Comparison of ENCODE assay signal across 30 cellular contexts in genomic region chr2:238701066-238701906, GRCh38.
DNase-seq lines count a peak whose midpoint lies in the region; ATAC-seq and TF ChIP-seq lines count a peak whose summit lies in the region.
"Had no signal": no experiment of that assay in that cellular context is flagged by ENCODE, and none has a peak within 500 bp of the region (broad histone marks: within the 10 kb centered on the region; RNA-seq: fewer than 3 reads in every experiment).

No MANE protein-coding gene starts in this region.

- WGBS in upper lobe of left lung, 2 donors = 67 to 78% methylated on average over 19 to 20 of the region's 20 CpGs

- H3K9me3 ChIP-seq in lower lobe of right lung (no peaks in the 10 kb centered on the region), upper lobe of left lung (no peaks in the 10 kb centered on the region)
- H3K9me3 ChIP-seq: A549, breast epithelium, heart left ventricle, spleen, thoracic aorta, vagina had no signal

- peak overlapping the region; percentile 80 for H3K27ac ChIP-seq in lower lobe of right lung
- H3K27ac ChIP-seq in upper lobe of left lung = peak overlapping the region in 3 of 4 donors; percentile 53 to 89 (median 78)
- H3K27ac ChIP-seq: breast epithelium, spleen, thoracic aorta, vagina had no signal

- intact Hi-C loops in lower lobe of right lung (cut with DNase I) = no loop called here

- TF ChIP-seq EP300 in upper lobe of left lung (IDR thresholded peaks at IDR 0.05) = no peak

- H3K4me3 ChIP-seq in lower lobe of right lung (no peak overlapping the region), upper lobe of left lung (no peak overlapping the region)
- H3K4me3 ChIP-seq: A549, breast epithelium, heart left ventricle, spleen, thoracic aorta, vagina had no signal

- no peak for TF ChIP-seq POLR2A in upper lobe of left lung (IDR thresholded peaks at IDR 0.05)

- H3K4me1 ChIP-seq in lower lobe of right lung (peaks cover 24% of the 10 kb centered on the region), upper lobe of left lung (peaks cover 0 to 17% (median 10%) of the 10 kb centered on the region in 4 donors)
- H3K4me1 ChIP-seq: A549, breast epithelium, spleen had no signal

- ATAC-seq in lower lobe of right lung (no peak), upper lobe of left lung (ENCODE audit: low FRiP score in 2 of 2) (no peak), GM19467 (IDR thresholded peaks at IDR 0.05; ENCODE audit: unreplicated experiment) (no peak), HG02884 (IDR thresholded peaks at IDR 0.05; ENCODE audit: unreplicated experiment) (no peak)
- ATAC-seq: activated CD4-positive, CD25-positive, alpha-beta regulatory T cell treated with anti-CD3 and anti-CD28 coated beads, Interleukin-2, amount 50 U/mL, for 24 hours; activated naive CD4-positive, alpha-beta T cell treated with anti-CD3 and anti-CD28 coated beads, Interleukin-2, amount 50 U/mL, for 72 hours; effector memory CD8-positive, alpha-beta T cell; SK-N-SH treated with all-trans-retinoic acid at 6 μM for 48 hours; stimulated activated naive CD8-positive, alpha-beta T cell treated with anti-CD3 and anti-CD28 coated beads, Interleukin-15, Interleukin-2, amounts not matched to agents 100 U/mL and 50 U/mL, for 24 hours had no signal

- no peaks in the 10 kb centered on the region for H3K36me3 ChIP-seq in lower lobe of right lung
- no peaks in the 10 kb centered on the region for H3K36me3 ChIP-seq in upper lobe of left lung
- H3K36me3 ChIP-seq: breast epithelium, heart left ventricle, spleen, thoracic aorta, vagina had no signal

- H3K27me3 ChIP-seq in lower lobe of right lung (ENCODE audit: low read depth) = no peaks in the 10 kb centered on the region
- no peaks in the 10 kb centered on the region for H3K27me3 ChIP-seq in upper lobe of left lung
- H3K27me3 ChIP-seq: breast epithelium, heart left ventricle, spleen, vagina had no signal

- DNase-seq in activated CD8-positive, alpha-beta memory T cell treated with anti-CD3 and anti-CD28 coated beads, Interleukin-2, amount 50 U/mL, for 48 hours = peak; percentile 32
- DNase-seq in activated CD8-positive, alpha-beta memory T cell treated with anti-CD3 and anti-CD28 coated beads, Interleukin-2, amount 50 U/mL, for 4 hours = no peak
- DNase-seq in NCI-H524 treated with DMSO at 0.1 percent for 48 hours (lab: John Stamatoyannopoulos, UW) (peak; percentile 15), lower lobe of right lung (no peak), upper lobe of left lung (no peak), cerebellum (ENCODE audit: low spot score) (no peak)
- DNase-seq: activated CD4-positive, alpha-beta memory T cell treated with anti-CD3 and anti-CD28 coated beads, Interleukin-2, amount 10 ng/mL, durations not matched to agents 7 days and 5 days; anterior cingulate cortex; CD4-positive, alpha-beta memory T cell; effector memory CD8-positive, alpha-beta T cell; EL; erythroblast; HFFc6; NCI-H146; NCI-H510A; NK-92 treated with Interleukin-12 subunit alpha and Interleukin-12 subunit beta, amount 100 ng/mL, for 24 hours; right cardiac atrium; spleen; stimulated activated CD4-positive, alpha-beta T cell treated with anti-CD3 and anti-CD28 coated beads, Interleukin-2, amount 100 ng/mL, for 24 hours; stimulated activated naive CD8-positive, alpha-beta T cell treated with anti-CD3 and anti-CD28 coated beads, Interleukin-15, Interleukin-2, amounts not matched to agents 100 U/mL and 50 U/mL, for 24 hours had no signal

- TF ChIP-seq CTCF in lower lobe of right lung (IDR thresholded peaks at IDR 0.05) (no peak), upper lobe of left lung (IDR thresholded peaks at IDR 0.05) (no peak)

Comparison
In these comparisons a context has a peak if more than half of its experiments do, and no peak if none do; other contexts are left out.
1. DNase-seq: peak in activated CD8-positive, alpha-beta memory T cell treated with anti-CD3 and anti-CD28 coated beads, Interleukin-2, amount 50 U/mL, for 48 hours (single experiment) and NCI-H524 treated with DMSO at 0.1 percent for 48 hours (single experiment); none in activated CD8-positive, alpha-beta memory T cell treated with anti-CD3 and anti-CD28 coated beads, Interleukin-2, amount 50 U/mL, for 4 hours (single experiment), lower lobe of right lung (single experiment), upper lobe of left lung (0 of 2) and cerebellum (single experiment).